In the genomic region with DNA sequence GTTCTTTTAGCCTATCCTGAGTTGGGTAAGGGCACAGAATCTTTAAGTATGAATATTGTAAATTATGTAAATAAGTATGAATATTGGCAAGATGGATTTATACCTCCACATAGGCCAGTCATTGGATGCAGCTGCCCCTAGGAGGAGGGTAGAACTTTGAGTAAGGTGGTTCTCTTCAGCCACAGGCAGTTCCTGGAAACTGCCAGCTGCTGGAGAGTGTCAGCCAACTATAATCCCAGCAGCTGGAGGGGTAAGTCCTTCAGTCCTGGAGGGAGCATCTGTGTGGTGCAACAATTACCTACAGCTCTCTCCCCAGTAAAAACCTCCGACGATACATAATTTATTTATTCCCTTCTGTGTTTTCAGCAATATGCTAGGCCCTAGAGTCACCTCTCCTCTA, we compare ENCODE assay signal across 17 cellular contexts.
DNase-seq lines count a peak whose midpoint lies in the region.
"Had no signal": no experiment of that assay in that cellular context is flagged by ENCODE, and none has a peak within 500 bp of the region (broad histone marks: within the 10 kb centered on the region; RNA-seq: fewer than 3 reads in every experiment).

No MANE protein-coding gene starts in this region.

- no peak overlapping the region for H2BK120ac ChIP-seq in neuronal stem cell (ENCODE audit: low read depth, low read length)

- no peak overlapping the region for H3K4me3 ChIP-seq in neuronal stem cell (ENCODE audit: low read length in 2 of 2)
- H3K4me3 ChIP-seq: BLaER1 treated with 17β-estradiol and CSF1 and Interleukin-3, amounts not matched to agents 10 nM and 100 nM had no signal

- no peak overlapping the region for H2BK15ac ChIP-seq in neuronal stem cell (ENCODE audit: low read length)

- H4K91ac ChIP-seq in neuronal stem cell (ENCODE audit: low read depth, low read length, poor library complexity), result no peak overlapping the region

- no CpG with 5 or more reads among the region's 2 CpGs for WGBS in neuronal stem cell (ENCODE audit: extremely low coverage in 2 of 2, insufficient read length in 2 of 2, insufficient replicate concordance in 1 of 2), 2 donors

- no peak overlapping the region for H2AK5ac ChIP-seq in neuronal stem cell (ENCODE audit: low read depth, low read length)

- H3K4me1 ChIP-seq in neuronal stem cell (ENCODE audit: control insufficient read depth in 2 of 2, insufficient read depth in 1 of 2, low read depth in 1 of 2, low read length in 2 of 2), result no peaks in the 10 kb centered on the region

- no peaks in the 10 kb centered on the region for H3K79me1 ChIP-seq in neuronal stem cell (ENCODE audit: low read depth, low read length)

- H3K23ac ChIP-seq in neuronal stem cell (ENCODE audit: low read depth, low read length, poor library complexity), result no peak overlapping the region

- H3K18ac ChIP-seq in neuronal stem cell (ENCODE audit: low read length), result no peak overlapping the region

- H3K4me2 ChIP-seq in neuronal stem cell (ENCODE audit: insufficient read depth, low read length, poor library complexity, severe bottlenecking), result no peak overlapping the region

- no peak overlapping the region for H3K14ac ChIP-seq in neuronal stem cell (ENCODE audit: low read length)

- H3K9ac ChIP-seq in neuronal stem cell (ENCODE audit: low read depth, low read length, poor library complexity), result no peak overlapping the region
- H3K9ac ChIP-seq: BLaER1 treated with 17β-estradiol and CSF1 and Interleukin-3, amounts not matched to agents 10 nM and 100 nM had no signal

- H2BK5ac ChIP-seq in neuronal stem cell (ENCODE audit: low read length), result no peak overlapping the region

- no peak overlapping the region for H3K4ac ChIP-seq in neuronal stem cell (ENCODE audit: low read length)

- no peaks in the 10 kb centered on the region for H3K9me3 ChIP-seq in neuronal stem cell (replicated peaks in 1 of 2; ENCODE audit: control insufficient read depth in 2 of 2, insufficient read depth in 1 of 2, low read depth in 1 of 2, low read length in 2 of 2)
- H3K9me3 ChIP-seq: BLaER1 treated with 17β-estradiol and CSF1 and Interleukin-3, amounts not matched to agents 10 nM and 100 nM had no signal

- H3K27me3 ChIP-seq in neuronal stem cell (ENCODE audit: control insufficient read depth in 3 of 3, insufficient read depth in 3 of 3, low read depth in 1 of 3, low read length in 3 of 3), result no peaks in the 10 kb centered on the region
- H3K27me3 ChIP-seq: BLaER1 treated with 17β-estradiol and CSF1 and Interleukin-3, amounts not matched to agents 10 nM and 100 nM had no signal

- H3K36me3 ChIP-seq in neuronal stem cell (replicated peaks in 1 of 2; ENCODE audit: control insufficient read depth in 2 of 2, insufficient read depth in 2 of 2, low read length in 2 of 2), result no peaks in the 10 kb centered on the region
- H3K36me3 ChIP-seq: BLaER1 treated with 17β-estradiol and CSF1 and Interleukin-3, amounts not matched to agents 10 nM and 100 nM had no signal

- H3K27ac ChIP-seq in neuronal stem cell (replicated peaks; ENCODE audit: low read length), result no peak overlapping the region

- no peak overlapping the region for H4K8ac ChIP-seq in neuronal stem cell (ENCODE audit: low read depth, low read length)

- no peak overlapping the region for H2BK12ac ChIP-seq in neuronal stem cell (ENCODE audit: low read length)

- DNase-seq in NCI-H2171 (lab: John Stamatoyannopoulos, UW), result peak; percentile 2
- peak; percentile 60 to 87 for DNase-seq in NCI-H524 (lab: John Stamatoyannopoulos, UW)
- DNase-seq in SHP77 treated with DMSO at 0.1 percent for 48 hours (lab: John Stamatoyannopoulos, UW), result peak; percentile 39
- peak; percentile 36 for DNase-seq in myocyte (ENCODE audit: low read depth)
- DNase-seq in retina, result no peak
- DNase-seq in neuronal stem cell (ENCODE audit: low spot score), result no peak
- no peak for DNase-seq in D341Med (ENCODE audit: low spot score)
- DNase-seq: Calu3; CD8-positive, alpha-beta T cell; DMS153; DMS79 treated with DMSO at 0.1 percent for 48 hours; GF-D8; GOT3; H7; HFFc6; IMR-90 had no signal

- H2AFZ ChIP-seq in neuronal stem cell (ENCODE audit: low read length), result no peak overlapping the region

Comparison
In these comparisons a context has a peak if more than half of its experiments do, and no peak if none do; other contexts are left out.
1. DNase-seq: peak in NCI-H2171 (single experiment), NCI-H524 (2 of 2), SHP77 treated with DMSO at 0.1 percent for 48 hours (single experiment) and myocyte (single experiment); none in retina (single experiment), neuronal stem cell (single experiment) and D341Med (single experiment).